ENCODE assay signal across 20 cellular contexts in genomic region chr10:67433276-67433675, GRCh38.
"Had no signal": no experiment of that assay in that cellular context is flagged by ENCODE, and none has a peak within 500 bp of the region (broad histone marks: within the 10 kb centered on the region; RNA-seq: fewer than 3 reads in every experiment).

No MANE protein-coding gene starts in this region.

- H3K27me3 ChIP-seq: esophagus muscularis mucosa, gastrocnemius medialis, heart right ventricle, ovary, right atrium auricular region, sigmoid colon, suprapubic skin, thyroid gland, upper lobe of left lung, uterus had no signal

- H3K27ac ChIP-seq: epithelial cell of prostate, esophagus muscularis mucosa, gastrocnemius medialis, heart right ventricle, ovary, right atrium auricular region, sigmoid colon, skin epidermis, suprapubic skin, thyroid gland, upper lobe of left lung, uterus had no signal

- H3K4me3 ChIP-seq: esophagus muscularis mucosa, gastrocnemius medialis, heart right ventricle, ovary, right atrium auricular region, sigmoid colon, skin epidermis, suprapubic skin, thyroid gland, upper lobe of left lung, uterus had no signal

- DNase-seq: effector memory CD8-positive, alpha-beta T cell; gastrocnemius medialis; heart right ventricle; hypothalamus; islet precursor cell; natural killer cell; nucleus accumbens; ovary; sigmoid colon; stimulated activated CD4-positive, alpha-beta T cell treated with anti-CD3 and anti-CD28 coated beads, Interleukin-2, amount 100 ng/mL, for 24 hours; stimulated activated naive CD8-positive, alpha-beta T cell treated with anti-CD3 and anti-CD28 coated beads, Interleukin-15, Interleukin-2, amounts not matched to agents 100 U/mL and 50 U/mL, for 24 hours; thyroid gland; upper lobe of left lung; uterus had no signal

- H3K4me1 ChIP-seq: right atrium auricular region, sigmoid colon, suprapubic skin, thyroid gland, upper lobe of left lung, uterus had no signal

- H3K9me3 ChIP-seq: esophagus muscularis mucosa, gastrocnemius medialis, ovary, right atrium auricular region, sigmoid colon, suprapubic skin, thyroid gland, upper lobe of left lung, uterus had no signal

- H3K36me3 ChIP-seq: esophagus muscularis mucosa, gastrocnemius medialis, heart right ventricle, ovary, right atrium auricular region, sigmoid colon, suprapubic skin, thyroid gland, upper lobe of left lung, uterus had no signal

- ATAC-seq: effector memory CD8-positive, alpha-beta T cell; gastrocnemius medialis; heart right ventricle; left lobe of liver; natural killer cell; stimulated activated naive CD8-positive, alpha-beta T cell treated with anti-CD3 and anti-CD28 coated beads, Interleukin-15, Interleukin-2, amounts not matched to agents 100 U/mL and 50 U/mL, for 24 hours had no signal
